In the genomic region with DNA sequence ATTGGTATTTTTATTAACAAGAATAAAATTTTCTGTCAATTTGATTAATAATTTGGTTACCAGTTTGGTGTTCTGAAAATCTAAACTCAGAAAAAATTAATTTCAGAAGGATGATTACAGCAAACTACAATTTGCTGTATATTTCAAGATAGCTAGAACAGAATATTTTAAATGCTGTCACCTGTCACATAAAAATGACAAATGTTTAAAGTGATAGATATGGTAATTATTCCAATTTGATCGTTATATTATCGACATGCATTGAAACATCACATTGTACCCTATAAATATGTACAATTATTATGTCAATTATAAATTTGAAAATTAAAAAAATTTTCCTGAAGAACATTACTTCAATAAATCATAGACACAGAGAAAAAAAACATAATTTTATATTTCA, we compare ENCODE assay signal across 22 cellular contexts. TPM values are rescaled to one million over a fixed set of nuclear protein-coding genes. Genes with fewer than 3 reads are reported as not detected.
"Had no signal": no experiment of that assay in that cellular context is flagged by ENCODE, and none has a peak within 500 bp of the region (broad histone marks: within the 10 kb centered on the region; RNA-seq: fewer than 3 reads in every experiment).

No MANE protein-coding gene starts in this region.

- H3K27me3 ChIP-seq: dorsolateral prefrontal cortex, esophagus squamous epithelium, gastroesophageal sphincter, heart left ventricle, hepatocyte, left lung had no signal

- H3K9me3 ChIP-seq: esophagus squamous epithelium, gastroesophageal sphincter, heart left ventricle, left lung, lower lobe of right lung had no signal

- DNase-seq: dermis blood vessel endothelial cell; dorsolateral prefrontal cortex; effector CD4-positive, alpha-beta T cell; effector memory CD4-positive, alpha-beta T cell; erythroblast; esophagus squamous epithelium; foreskin fibroblast; foreskin melanocyte; heart left ventricle; hypothalamus; immature natural killer cell; islet precursor cell; left cardiac atrium; left lung; left ventricle myocardium superior; lower lobe of right lung; mesenchymal stem cell had no signal

- H3K27ac ChIP-seq: coronary artery, dorsolateral prefrontal cortex, epithelial cell of prostate, esophagus squamous epithelium, gastroesophageal sphincter, heart left ventricle, hepatocyte, left lung, lower lobe of right lung had no signal

- H3K4me1 ChIP-seq: esophagus squamous epithelium, gastroesophageal sphincter, heart left ventricle, left lung, lower lobe of right lung had no signal

- H3K4me3 ChIP-seq: coronary artery, dorsolateral prefrontal cortex, esophagus squamous epithelium, gastroesophageal sphincter, heart left ventricle, hepatocyte, left lung, lower lobe of right lung had no signal

- H3K36me3 ChIP-seq: esophagus squamous epithelium, gastroesophageal sphincter, heart left ventricle, left lung, lower lobe of right lung had no signal

RNA-seq across cellular contexts. Expression of a gene that starts 56.9 kb away (rescaled TPM):
- total RNA-seq: dermis blood vessel endothelial cell, lung microvascular endothelial cell had no signal
